23 cellular contexts compared by ENCODE assay signal in the genomic region with DNA sequence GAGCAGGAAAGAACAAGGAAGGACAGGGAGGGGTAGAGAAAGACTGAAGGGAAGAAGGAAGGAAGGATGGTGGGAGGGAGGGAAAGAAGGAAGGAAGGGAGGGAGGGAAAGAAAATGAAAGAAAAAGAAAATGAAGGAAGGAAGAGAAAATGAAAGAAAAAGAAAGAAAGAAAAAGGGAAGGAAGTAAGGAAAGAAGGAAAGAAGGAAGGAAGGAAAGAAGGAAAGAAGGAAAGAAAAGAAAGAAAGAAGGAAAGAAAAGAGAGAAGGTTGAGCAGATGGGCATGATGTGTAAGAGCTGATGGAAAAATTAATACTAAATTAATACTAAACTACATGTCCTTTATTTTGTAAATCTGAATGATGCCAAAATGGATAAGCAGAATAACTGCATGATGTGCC.
"Had no signal": no experiment of that assay in that cellular context is flagged by ENCODE, and none has a peak within 500 bp of the region (broad histone marks: within the 10 kb centered on the region; RNA-seq: fewer than 3 reads in every experiment).

No MANE protein-coding gene starts in this region.

- ATAC-seq: natural killer cell treated with Interleukin-12 subunit alpha and Interleukin-12 subunit beta and Interleukin-15 and Interleukin-18, amount 100 ng/mL, for 72 hours; stimulated activated effector memory CD8-positive, alpha-beta T cell treated with anti-CD3 and anti-CD28 coated beads, Interleukin-12 subunit alpha, Interleukin-12 subunit beta, amount 100 ng/mL, for 72 hours; stimulated activated naive B cell treated with anti-CD40 and anti-IgM and Interleukin-4, amounts not matched to agents 10 μg/mL and 1 μg/mL and 100 μg/mL, for 72 hours had no signal

- DNase-seq: nephron progenitor cell; right lobe of liver; small intestine; stimulated activated CD4-positive, alpha-beta T cell treated with anti-CD3 and anti-CD28 coated beads, Interleukin-15, amount 100 ng/mL, for 24 hours; stimulated activated CD4-positive, alpha-beta T cell treated with anti-CD3 and anti-CD28 coated beads, Interleukin-2, amount 100 ng/mL, for 24 hours; stimulated activated CD4-positive, alpha-beta T cell treated with anti-CD3 and anti-CD28 coated beads, Interleukin-2, amount 100 ng/mL, for 48 hours; stimulated activated CD4-positive, alpha-beta T cell treated with anti-CD3 and anti-CD28 coated beads, Interleukin-4, amount 100 ng/mL, for 24 hours; stimulated activated naive B cell treated with anti-CD40 and anti-IgM and Interleukin-4, amounts not matched to agents 10 μg/mL and 1 μg/mL and 100 μg/mL, for 72 hours; stimulated activated naive CD4-positive, alpha-beta T cell treated with Interleukin-2 at 50 U/mL for 16 hours; stomach; upper lobe of left lung had no signal

- H3K27ac ChIP-seq: neutrophil, ovary, parathyroid adenoma, psoas muscle, right lobe of liver, sigmoid colon, stomach, thoracic aorta, thyroid gland, tibial nerve, upper lobe of left lung, vagina had no signal

- H3K9ac ChIP-seq: parathyroid adenoma had no signal

- H3K4me3 ChIP-seq: ovary, psoas muscle, right lobe of liver, sigmoid colon, stomach, thoracic aorta, thyroid gland, tibial nerve, upper lobe of left lung, vagina had no signal

- H3K36me3 ChIP-seq: neutrophil, ovary, right lobe of liver, sigmoid colon, stomach, thoracic aorta, thyroid gland, tibial nerve, upper lobe of left lung, vagina had no signal

- H3K4me1 ChIP-seq: parathyroid adenoma, psoas muscle, sigmoid colon, stomach, thyroid gland had no signal

- FAIRE-seq: small intestine, urothelium cell line had no signal

- H3K9me3 ChIP-seq: neutrophil, ovary, psoas muscle, right lobe of liver, sigmoid colon, thoracic aorta, thyroid gland, tibial nerve, upper lobe of left lung, vagina had no signal

- H3K27me3 ChIP-seq: neutrophil, ovary, right lobe of liver, sigmoid colon, stomach, thyroid gland, tibial nerve, upper lobe of left lung, vagina had no signal
